8 cellular contexts compared by ENCODE assay signal in genomic region chr3:97882975-97883598, GRCh38.
A peak's percentile ranks its signal among the peaks of the same experiment; 100 is the strongest.
DNase-seq lines count a peak whose midpoint lies in the region; ATAC-seq and TF ChIP-seq lines count a peak whose summit lies in the region.

No MANE protein-coding gene starts in this region.

- H3K9me3 ChIP-seq in DND-41 (ENCODE audit: insufficient read depth, low read length, severe bottlenecking): no peaks in the 10 kb centered on the region

- H2AFZ ChIP-seq in DND-41 (ENCODE audit: low read depth, low read length): no peak overlapping the region

- H3K4me2 ChIP-seq in DND-41 (ENCODE audit: insufficient read depth, low read length): peak overlapping the region; percentile 28; the same call in 1 of the 2 replicates

- H3K9ac ChIP-seq in DND-41 (ENCODE audit: low read depth, low read length): no peak overlapping the region

- no peaks in the 10 kb centered on the region for H4K20me1 ChIP-seq in DND-41 (ENCODE audit: insufficient read depth, low read length)

- H3K27me3 ChIP-seq in DND-41 (ENCODE audit: insufficient read depth, low read length, poor library complexity): no peaks in the 10 kb centered on the region

- H3K4me1 ChIP-seq in DND-41 (ENCODE audit: insufficient read depth, low read length): peaks cover 15% of the 10 kb centered on the region

- ATAC-seq in DND-41 (ENCODE audit: insufficient read depth, low read depth): peak; percentile 72
- ATAC-seq in HG03521 (IDR thresholded peaks at IDR 0.05; ENCODE audit: unreplicated experiment): no peak
- ATAC-seq in HG02884 (IDR thresholded peaks at IDR 0.05; ENCODE audit: unreplicated experiment): no peak
- ATAC-seq in GM19467 (IDR thresholded peaks at IDR 0.05; ENCODE audit: unreplicated experiment): no peak

- peaks cover 24% of the 10 kb centered on the region for H3K36me3 ChIP-seq in DND-41 (ENCODE audit: insufficient read depth, low read length)

- no peaks in the 10 kb centered on the region for H3K79me2 ChIP-seq in DND-41 (ENCODE audit: insufficient read depth, low read length)

- H3K4me3 ChIP-seq in DND-41 (ENCODE audit: low read depth in 1 of 2, low read length in 2 of 2) (no peak overlapping the region), LNCaP clone FGC (ENCODE audit: low read depth, low read length) (peak overlapping the region; percentile 30)

- DNase-seq in DND-41 (peak; percentile 26), LNCaP clone FGC (ENCODE audit: low read depth) (peak; percentile 55), astrocyte of the hippocampus (ENCODE audit: low read depth, low spot score) (peak; percentile 75), myocyte (ENCODE audit: low read depth) (peak; percentile 54), T1000 (lab: John Stamatoyannopoulos, UW) (no peak)

- TF ChIP-seq CTCF in DND-41 (IDR thresholded peaks at IDR 0.05; ENCODE audit: borderline replicate concordance, extremely low read depth, low read length, poor library complexity, severe bottlenecking) (no peak), LNCaP clone FGC (IDR thresholded peaks at IDR 0.05; ENCODE audit: control insufficient read depth, extremely low read depth, insufficient read depth) (no peak)

- H3K27ac ChIP-seq in DND-41 (ENCODE audit: low read length): peak overlapping the region; percentile 66
